Comparison of ENCODE assay signal across 23 cellular contexts in genomic region chr17:49596613-49597244, GRCh38. TPM values are rescaled to one million over a fixed set of nuclear protein-coding genes. Genes with fewer than 3 reads are reported as not detected.
"Had no signal": no experiment of that assay in that cellular context is flagged by ENCODE, and none has a peak within 500 bp of the region (broad histone marks: within the 10 kb centered on the region; RNA-seq: fewer than 3 reads in every experiment).

No MANE protein-coding gene starts in this region.

- H3K27ac Mint-ChIP-seq: activated CD4-positive, alpha-beta T cell treated with anti-CD3 and anti-CD28 coated beads, Interleukin-2, amount 10 ng/mL, durations not matched to agents 7 days and 5 days; activated CD8-positive, alpha-beta T cell treated with anti-CD3 and anti-CD28 coated beads, Interleukin-2, amount 10 ng/mL, durations not matched to agents 7 days and 5 days; activated naive CD4-positive, alpha-beta T cell treated with anti-CD3 and anti-CD28 coated beads for 36 hours; activated T-cell treated with anti-CD3 and anti-CD28 coated beads, Interleukin-2, amount 50 U/mL, for 24 hours; activated T-helper 2 cell treated with anti-CD3 and anti-CD28 coated beads, Interferon-gamma antibody, Interleukin-2, Interleukin-4, amounts not matched to agents 10 μg/mL and 5 μg/mL and 100 μg/mL, durations not matched to agents 14 hours and 24 hours and 36 hours; nephron had no signal

- H3K4me3 Mint-ChIP-seq: activated CD4-positive, alpha-beta T cell treated with anti-CD3 and anti-CD28 coated beads, Interleukin-2, amount 10 ng/mL, durations not matched to agents 7 days and 5 days; activated CD8-positive, alpha-beta T cell treated with anti-CD3 and anti-CD28 coated beads, Interleukin-2, amount 10 ng/mL, durations not matched to agents 7 days and 5 days; activated naive CD4-positive, alpha-beta T cell treated with anti-CD3 and anti-CD28 coated beads for 36 hours; activated T-cell treated with anti-CD3 and anti-CD28 coated beads, Interleukin-2, amount 50 U/mL, for 24 hours; nephron had no signal

- H3K4me3 ChIP-seq: ascending aorta, breast epithelium, coronary artery, esophagus muscularis mucosa, lung, prostate gland, right atrium auricular region, thoracic aorta, uterus had no signal

- H3K27me3 Mint-ChIP-seq: activated CD4-positive, alpha-beta T cell treated with anti-CD3 and anti-CD28 coated beads, Interleukin-2, amount 10 ng/mL, durations not matched to agents 7 days and 5 days; activated T-cell treated with anti-CD3 and anti-CD28 coated beads, Interleukin-2, amount 50 U/mL, for 24 hours had no signal

- H3K4me1 ChIP-seq: ascending aorta, breast epithelium, uterus had no signal

- H3K4me1 Mint-ChIP-seq: activated CD4-positive, alpha-beta T cell treated with anti-CD3 and anti-CD28 coated beads, Interleukin-2, amount 10 ng/mL, durations not matched to agents 7 days and 5 days; nephron had no signal

- H3K27me3 ChIP-seq: ascending aorta, breast epithelium, esophagus muscularis mucosa, right atrium auricular region, uterus had no signal

- ATAC-seq: activated CD8-positive, alpha-beta T cell treated with anti-CD3 and anti-CD28 coated beads, Interleukin-2, amount 10 ng/mL, durations not matched to agents 7 days and 5 days; left cardiac atrium; SK-N-SH treated with all-trans-retinoic acid at 6 μM for 48 hours had no signal

- H3K9me3 ChIP-seq: ascending aorta, breast epithelium, esophagus muscularis mucosa, prostate gland, right atrium auricular region, thoracic aorta, uterus had no signal

- H3K27ac ChIP-seq: breast epithelium had no signal

- H3K9me3 Mint-ChIP-seq: activated CD4-positive, alpha-beta T cell treated with anti-CD3 and anti-CD28 coated beads, Interleukin-2, amount 10 ng/mL, durations not matched to agents 7 days and 5 days; activated naive CD4-positive, alpha-beta T cell treated with anti-CD3 and anti-CD28 coated beads for 36 hours; activated T-cell treated with anti-CD3 and anti-CD28 coated beads, Interleukin-2, amount 50 U/mL, for 24 hours; activated T-helper 2 cell treated with anti-CD3 and anti-CD28 coated beads, Interferon-gamma antibody, Interleukin-2, Interleukin-4, amounts not matched to agents 10 μg/mL and 5 μg/mL and 100 μg/mL, durations not matched to agents 14 hours and 24 hours and 36 hours; nephron had no signal

- DNase-seq: activated CD4-positive, alpha-beta T cell treated with anti-CD3 and anti-CD28 coated beads, Interleukin-2, amount 10 ng/mL, durations not matched to agents 7 days and 5 days; activated CD8-positive, alpha-beta T cell treated with anti-CD3 and anti-CD28 coated beads, Interleukin-2, amount 10 ng/mL, durations not matched to agents 7 days and 5 days; activated naive CD4-positive, alpha-beta T cell treated with anti-CD3 and anti-CD28 coated beads for 36 hours; activated T-cell treated with anti-CD3 and anti-CD28 coated beads, Interleukin-2, amount 50 U/mL, for 24 hours; effector CD8-positive, alpha-beta T cell; left cardiac atrium; nucleus accumbens; T-helper 1 cell; T-helper 9 cell; uterus had no signal

- H3K36me3 ChIP-seq: prostate gland, uterus had no signal

- FAIRE-seq: endothelial cell of umbilical vein, islet of Langerhans had no signal

RNA-seq across cellular contexts. Expression of gene NXPH3, which starts 21.1 kb away (rescaled TPM):
- total RNA-seq: activated CD4-positive, alpha-beta T cell treated with anti-CD3 and anti-CD28 coated beads, Interleukin-2, amount 10 ng/mL, durations not matched to agents 7 days and 5 days; activated CD8-positive, alpha-beta T cell treated with anti-CD3 and anti-CD28 coated beads, Interleukin-2, amount 10 ng/mL, durations not matched to agents 7 days and 5 days had no signal
